Comparison of ENCODE assay signal across 31 cellular contexts in the genomic region with DNA sequence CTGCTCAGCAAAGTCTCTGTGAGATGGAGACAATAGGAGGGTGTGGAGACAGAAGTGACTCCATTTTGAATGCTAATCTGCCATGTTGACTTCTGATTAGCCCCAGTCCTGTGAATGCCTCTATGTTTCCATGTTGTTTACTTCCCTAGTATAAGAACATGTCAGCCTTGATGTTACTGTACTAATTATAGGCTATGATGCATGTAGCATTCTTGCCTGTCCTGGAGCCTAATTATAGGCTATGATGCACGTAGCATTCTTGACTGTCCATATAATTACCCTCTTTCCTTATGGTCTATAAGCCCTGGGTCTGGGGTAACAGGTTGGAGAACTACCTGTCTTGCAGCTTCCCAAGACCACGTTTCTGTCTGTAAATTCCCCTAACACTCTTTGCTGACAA.
"Had no signal": no experiment of that assay in that cellular context is flagged by ENCODE, and none has a peak within 500 bp of the region (broad histone marks: within the 10 kb centered on the region; RNA-seq: fewer than 3 reads in every experiment).

No MANE protein-coding gene starts in this region.

- H3K27ac ChIP-seq: brain microvascular endothelial cell, coronary artery, dorsolateral prefrontal cortex, foreskin keratinocyte, gastrocnemius medialis, WERI-Rb-1 had no signal

- H3K9me3 ChIP-seq: gastrocnemius medialis had no signal

- H3K4me1 ChIP-seq: foreskin keratinocyte, gastrocnemius medialis had no signal

- DNase-seq: activated B cell treated with CpG ODN at 0.5 μM for 24 hours; activated CD4-positive, alpha-beta T cell treated with anti-CD3 and anti-CD28 coated beads for 48 hours; activated CD4-positive, alpha-beta T cell treated with anti-CD3 and anti-CD28 coated beads, Interleukin-2, amount 50 U/mL, for 1 hour; activated CD4-positive, alpha-beta T cell treated with anti-CD3 and anti-CD28 coated beads, Interleukin-2, amount 50 U/mL, for 48 hours; activated CD8-positive, alpha-beta memory T cell treated with anti-CD3 and anti-CD28 coated beads for 24 hours; activated CD8-positive, alpha-beta T cell treated with anti-CD3 and anti-CD28 coated beads for 36 hours; activated effector memory CD4-positive, alpha-beta T cell treated with Interleukin-2 at 50 U/mL for 16 hours; activated gamma-delta T cell treated with Interleukin-2 at 50 U/mL for 16 hours; activated naive CD4-positive, alpha-beta T cell treated with anti-CD3 and anti-CD28 coated beads, Interleukin-2, amount 50 U/mL, for 16 hours; activated naive CD4-positive, alpha-beta T cell treated with Interleukin-2 at 50 U/mL for 16 hours; activated T-cell treated with anti-CD3 and anti-CD28 coated beads, Interleukin-2, amount 50 U/mL, for 4 hours; amniotic stem cell; brain microvascular endothelial cell; dorsolateral prefrontal cortex; effector memory CD4-positive, alpha-beta T cell; foreskin keratinocyte; gastrocnemius medialis; glutamatergic neuron; T-helper 1 cell; T-helper 17 cell; T1000; WERI-Rb-1 had no signal

- H3K9me3 Mint-ChIP-seq: activated CD8-positive, alpha-beta T cell treated with anti-CD3 and anti-CD28 coated beads for 36 hours; activated T-cell treated with anti-CD3 and anti-CD28 coated beads, Interleukin-2, amount 50 U/mL, for 4 hours; activated T-helper 17 cell treated with anti-CD3 and anti-CD28 coated beads, Interleukin-2, amount 50 U/mL, for 72 hours; central memory CD8-positive, alpha-beta T cell; endodermal cell; T-helper 2 cell treated with Interferon-gamma antibody and Interleukin-4, amounts not matched to agents 5 μg/mL and 100 μg/mL, for 36 hours had no signal

- H3K36me3 ChIP-seq: brain microvascular endothelial cell, gastrocnemius medialis, WERI-Rb-1 had no signal

- H3K4me3 Mint-ChIP-seq: activated B cell treated with CpG ODN at 0.5 μM for 24 hours; activated CD8-positive, alpha-beta T cell treated with anti-CD3 and anti-CD28 coated beads for 36 hours; activated naive CD8-positive, alpha-beta T cell; activated T-cell treated with anti-CD3 and anti-CD28 coated beads, Interleukin-2, amount 50 U/mL, for 4 hours; activated T-helper 17 cell treated with anti-CD3 and anti-CD28 coated beads, Interleukin-2, amount 50 U/mL, for 72 hours; central memory CD8-positive, alpha-beta T cell; dendritic cell treated with granulocyte-macrophage colony-stimulating factor and Interleukin-4, amounts not matched to agents 40 ng/mL and 50 ng/mL, for 4 days; endodermal cell; T-helper 17 cell; T-helper 2 cell treated with Interferon-gamma antibody and Interleukin-4, amounts not matched to agents 5 μg/mL and 100 μg/mL, for 36 hours had no signal

- H3K27me3 Mint-ChIP-seq: activated B cell treated with CpG ODN at 0.5 μM for 24 hours; activated CD8-positive, alpha-beta T cell treated with anti-CD3 and anti-CD28 coated beads for 36 hours; activated naive CD8-positive, alpha-beta T cell; central memory CD8-positive, alpha-beta T cell; dendritic cell treated with granulocyte-macrophage colony-stimulating factor and Interleukin-4, amounts not matched to agents 40 ng/mL and 50 ng/mL, for 4 days had no signal

- H3K4me1 Mint-ChIP-seq: activated B cell treated with CpG ODN at 0.5 μM for 24 hours; activated T-helper 17 cell treated with anti-CD3 and anti-CD28 coated beads, Interleukin-2, amount 50 U/mL, for 72 hours; central memory CD8-positive, alpha-beta T cell; T-helper 17 cell had no signal

- H3K27ac Mint-ChIP-seq: activated B cell treated with CpG ODN at 0.5 μM for 24 hours; activated CD8-positive, alpha-beta T cell treated with anti-CD3 and anti-CD28 coated beads for 36 hours; activated naive CD8-positive, alpha-beta T cell; activated T-helper 17 cell treated with anti-CD3 and anti-CD28 coated beads, Interleukin-2, amount 50 U/mL, for 72 hours; dendritic cell treated with granulocyte-macrophage colony-stimulating factor and Interleukin-4, amounts not matched to agents 40 ng/mL and 50 ng/mL, for 4 days; endodermal cell; T-helper 17 cell; T-helper 2 cell treated with Interferon-gamma antibody and Interleukin-4, amounts not matched to agents 5 μg/mL and 100 μg/mL, for 36 hours had no signal

- H3K36me3 Mint-ChIP-seq: activated naive CD8-positive, alpha-beta T cell had no signal

- H3K4me3 ChIP-seq: coronary artery, dorsolateral prefrontal cortex, gastrocnemius medialis had no signal

- ATAC-seq: activated CD4-positive, CD25-positive, alpha-beta regulatory T cell treated with anti-CD3 and anti-CD28 coated beads, Interleukin-2, amount 50 U/mL, for 24 hours; activated CD8-positive, alpha-beta T cell treated with anti-CD3 and anti-CD28 coated beads for 36 hours; activated T-cell treated with anti-CD3 and anti-CD28 coated beads, Interleukin-2, amount 50 U/mL, for 4 hours; activated T-helper 17 cell treated with anti-CD3 and anti-CD28 coated beads, Interleukin-2, amount 50 U/mL, for 72 hours; esophagus mucosa; foreskin keratinocyte; gastrocnemius medialis; T-helper 17 cell had no signal

- H3K27me3 ChIP-seq: brain microvascular endothelial cell, dorsolateral prefrontal cortex, foreskin keratinocyte, gastrocnemius medialis had no signal
